ENCODE assay signal across 24 cellular contexts in genomic region chr13:28464861-28465260, GRCh38.
"Had no signal": no experiment of that assay in that cellular context is flagged by ENCODE, and none has a peak within 500 bp of the region (broad histone marks: within the 10 kb centered on the region; RNA-seq: fewer than 3 reads in every experiment).

No MANE protein-coding gene starts in this region.

- FAIRE-seq: astrocyte, frontal cortex, TTC549 had no signal

- H3K9me3 Mint-ChIP-seq: activated T-cell treated with anti-CD3 and anti-CD28 coated beads, Interleukin-2, amount 50 U/mL, for 24 hours; activated T-helper 2 cell treated with anti-CD3 and anti-CD28 coated beads, Interferon-gamma antibody, Interleukin-2, Interleukin-4, amounts not matched to agents 10 μg/mL and 5 μg/mL and 100 μg/mL, durations not matched to agents 14 hours and 24 hours and 36 hours; central memory CD8-positive, alpha-beta T cell; natural killer cell; stimulated activated naive CD8-positive, alpha-beta T cell treated with anti-CD3 and anti-CD28 coated beads, Interleukin-15, Interleukin-2, amounts not matched to agents 100 ng/mL and 50 ng/mL, for 24 hours had no signal

- H3K4me3 Mint-ChIP-seq: activated naive CD8-positive, alpha-beta T cell; activated T-cell treated with anti-CD3 and anti-CD28 coated beads, Interleukin-2, amount 50 U/mL, for 24 hours; central memory CD8-positive, alpha-beta T cell; natural killer cell; stimulated activated naive CD8-positive, alpha-beta T cell treated with anti-CD3 and anti-CD28 coated beads, Interleukin-15, Interleukin-2, amounts not matched to agents 100 ng/mL and 50 ng/mL, for 24 hours had no signal

- H3K27ac ChIP-seq: coronary artery, ovary, prostate gland, right atrium auricular region, thyroid gland had no signal

- H3K27me3 Mint-ChIP-seq: activated naive CD8-positive, alpha-beta T cell; activated T-cell treated with anti-CD3 and anti-CD28 coated beads, Interleukin-2, amount 50 U/mL, for 24 hours; stimulated activated naive CD8-positive, alpha-beta T cell treated with anti-CD3 and anti-CD28 coated beads, Interleukin-15, Interleukin-2, amounts not matched to agents 100 ng/mL and 50 ng/mL, for 24 hours had no signal

- H3K4me3 ChIP-seq: coronary artery, ovary, prostate gland, right atrium auricular region, thyroid gland had no signal

- H3K27ac Mint-ChIP-seq: activated naive CD8-positive, alpha-beta T cell; activated T-cell treated with anti-CD3 and anti-CD28 coated beads, Interleukin-2, amount 50 U/mL, for 24 hours; activated T-helper 2 cell treated with anti-CD3 and anti-CD28 coated beads, Interferon-gamma antibody, Interleukin-2, Interleukin-4, amounts not matched to agents 10 μg/mL and 5 μg/mL and 100 μg/mL, durations not matched to agents 14 hours and 24 hours and 36 hours; natural killer cell; stimulated activated naive CD8-positive, alpha-beta T cell treated with anti-CD3 and anti-CD28 coated beads, Interleukin-15, Interleukin-2, amounts not matched to agents 100 ng/mL and 50 ng/mL, for 24 hours had no signal

- ATAC-seq: esophagus mucosa, left ventricle myocardium superior, natural killer cell had no signal

- H3K4me1 Mint-ChIP-seq: central memory CD8-positive, alpha-beta T cell; natural killer cell had no signal

- H3K36me3 Mint-ChIP-seq: natural killer cell had no signal

- H3K27me3 ChIP-seq: ovary, right atrium auricular region, thyroid gland had no signal

- H3K36me3 ChIP-seq: ovary, prostate gland, right atrium auricular region, thyroid gland had no signal

- H3K9me3 ChIP-seq: ovary, prostate gland, right atrium auricular region, thyroid gland had no signal

- DNase-seq: activated CD8-positive, alpha-beta memory T cell treated with anti-CD3 and anti-CD28 coated beads, Interleukin-2, amount 50 U/mL, for 4 hours; activated naive CD4-positive, alpha-beta T cell; activated T-cell treated with anti-CD3 and anti-CD28 coated beads, Interleukin-2, amount 50 U/mL, for 24 hours; effector CD8-positive, alpha-beta T cell; hypothalamus; left ventricle myocardium superior; midbrain; natural killer cell; ovary; stimulated activated CD4-positive, alpha-beta T cell treated with anti-CD3 and anti-CD28 coated beads, Interleukin-4, amount 100 ng/mL, for 4 hours; substantia nigra; T-helper 1 cell; thyroid gland had no signal

- H3K4me1 ChIP-seq: prostate gland, thyroid gland had no signal
